In genomic region chrX:45622042-45622423, GRCh38 we compare ENCODE assay signal across 17 cellular contexts.
DNase-seq lines count a peak whose midpoint lies in the region; ATAC-seq and TF ChIP-seq lines count a peak whose summit lies in the region.
"Had no signal": no experiment of that assay in that cellular context is flagged by ENCODE, and none has a peak within 500 bp of the region (broad histone marks: within the 10 kb centered on the region; RNA-seq: fewer than 3 reads in every experiment).

No MANE protein-coding gene starts in this region.

- H3K79me2 ChIP-seq in fibroblast of lung (ENCODE audit: control insufficient read depth, insufficient read depth, low read length) = no peaks in the 10 kb centered on the region
- H3K79me2 ChIP-seq: parathyroid adenoma had no signal

- peaks cover 9% of the 10 kb centered on the region for H3K9me3 Mint-ChIP-seq in natural killer cell treated with Interleukin-12 subunit alpha and Interleukin-12 subunit beta and Interleukin-15 and Interleukin-18, amount 100 ng/mL, for 72 hours
- peaks cover 0 to 2% of the 10 kb centered on the region in 2 donors for H3K9me3 Mint-ChIP-seq in natural killer cell
- H3K9me3 Mint-ChIP-seq: activated naive CD4-positive, alpha-beta T cell treated with anti-CD3 and anti-CD28 coated beads, Interleukin-2, amount 50 U/mL, for 24 hours had no signal

- peaks cover 20 to 23% of the 10 kb centered on the region in 2 donors for H3K4me1 Mint-ChIP-seq in natural killer cell treated with Interleukin-12 subunit alpha and Interleukin-12 subunit beta and Interleukin-15 and Interleukin-18, amount 100 ng/mL, for 72 hours (ENCODE audit: low read depth in 2 of 2)
- peaks cover 0 to 4% of the 10 kb centered on the region in 2 donors for H3K4me1 Mint-ChIP-seq in natural killer cell
- H3K4me1 Mint-ChIP-seq: activated naive CD4-positive, alpha-beta T cell treated with anti-CD3 and anti-CD28 coated beads, Interleukin-2, amount 50 U/mL, for 24 hours had no signal

- peaks cover 31% of the 10 kb centered on the region for H3K36me3 Mint-ChIP-seq in natural killer cell treated with Interleukin-12 subunit alpha and Interleukin-12 subunit beta and Interleukin-15 and Interleukin-18, amount 100 ng/mL, for 72 hours
- H3K36me3 Mint-ChIP-seq in natural killer cell = no peaks in the 10 kb centered on the region
- H3K36me3 Mint-ChIP-seq: activated naive CD4-positive, alpha-beta T cell treated with anti-CD3 and anti-CD28 coated beads, Interleukin-2, amount 50 U/mL, for 24 hours had no signal

- H4K20me1 ChIP-seq in fibroblast of lung (ENCODE audit: control insufficient read depth, extremely low read depth, insufficient read depth, low read length) = no peaks in the 10 kb centered on the region

- H3K4me3 ChIP-seq in RWPE2 (ENCODE audit: severe bottlenecking) (no peak overlapping the region), fibroblast of lung (replicated peaks in 1 of 4; ENCODE audit: control extremely low read depth in 1 of 4, insufficient read depth in 1 of 4, low read depth in 3 of 4, low read length in 4 of 4) (no peak overlapping the region)
- H3K4me3 ChIP-seq: MG63, spleen had no signal

- peak; percentile 55 to 67 for ATAC-seq in natural killer cell treated with Interleukin-12 subunit alpha and Interleukin-12 subunit beta and Interleukin-15 and Interleukin-18, amount 100 ng/mL, for 72 hours
- ATAC-seq in natural killer cell = no peak
- ATAC-seq in RWPE2 (ENCODE audit: low read depth) = no peak
- ATAC-seq in HG03571 (IDR thresholded peaks at IDR 0.05; ENCODE audit: unreplicated experiment) = no peak

- DNase-seq in natural killer cell treated with Interleukin-12 subunit alpha and Interleukin-12 subunit beta and Interleukin-15 and Interleukin-18, amount 100 ng/mL, for 72 hours (ENCODE audit: low spot score) = no peak
- no peak for DNase-seq in natural killer cell
- DNase-seq in RWPE2 (ENCODE audit: low spot score) = no peak
- DNase-seq in fibroblast of lung (ENCODE audit: low read depth in 2 of 2) = no peak
- DNase-seq in KBM-7 = no peak
- no peak for DNase-seq in NCI-H524 treated with DMSO at 0.1 percent for 48 hours (lab: John Stamatoyannopoulos, UW)
- no peak for DNase-seq in hepatic stellate cell (ENCODE audit: low spot score)
- DNase-seq: activated CD4-positive, alpha-beta T cell treated with anti-CD3 and anti-CD28 coated beads, Interleukin-2, amount 50 U/mL, for 4 hours; head of caudate nucleus; kidney glomerular epithelial cell; SHP77 treated with DMSO at 0.1 percent for 48 hours; spleen; T-helper 9 cell had no signal

- H3K4me1 ChIP-seq in RWPE2 (ENCODE audit: insufficient read depth, poor library complexity, severe bottlenecking) (peaks cover 34% of the 10 kb centered on the region), fibroblast of lung (ENCODE audit: control insufficient read depth, extremely low read depth, insufficient read depth, low read length) (peaks cover 14% of the 10 kb centered on the region)
- H3K4me1 ChIP-seq: parathyroid adenoma, spleen had no signal

- TF ChIP-seq CTCF in natural killer cell (IDR thresholded peaks at IDR 0.05) (no peak), RWPE2 (IDR thresholded peaks at IDR 0.05; ENCODE audit: poor library complexity, severe bottlenecking) (no peak), fibroblast of lung (conservative IDR thresholded peaks at IDR 0.05 in 1 of 2, IDR thresholded peaks at IDR 0.05 in 1 of 2; ENCODE audit: low read depth in 1 of 2, low read length in 2 of 2) (no peak)

- peak overlapping the region; percentile 77 to 78 for H3K27ac Mint-ChIP-seq in natural killer cell treated with Interleukin-12 subunit alpha and Interleukin-12 subunit beta and Interleukin-15 and Interleukin-18, amount 100 ng/mL, for 72 hours
- no peak overlapping the region for H3K27ac Mint-ChIP-seq in natural killer cell
- H3K27ac Mint-ChIP-seq: activated naive CD4-positive, alpha-beta T cell treated with anti-CD3 and anti-CD28 coated beads, Interleukin-2, amount 50 U/mL, for 24 hours had no signal

- H3K9me3 ChIP-seq in RWPE2 (ENCODE audit: severe bottlenecking) = no peaks in the 10 kb centered on the region
- H3K9me3 ChIP-seq in fibroblast of lung (ENCODE audit: control insufficient read depth, insufficient read depth, low read depth, low read length) = no peaks in the 10 kb centered on the region
- H3K9me3 ChIP-seq: MG63 had no signal

- no peak overlapping the region for H2AFZ ChIP-seq in fibroblast of lung (ENCODE audit: low read length)
- H2AFZ ChIP-seq: parathyroid adenoma had no signal

- H3K27ac ChIP-seq in RWPE2 (ENCODE audit: poor library complexity, severe bottlenecking) (peak overlapping the region; percentile 97), fibroblast of lung (ENCODE audit: insufficient read depth, low read length) (peak overlapping the region; percentile 91)
- H3K27ac ChIP-seq: parathyroid adenoma, spleen had no signal

- H3K27me3 ChIP-seq in RWPE2 (ENCODE audit: insufficient read depth, poor library complexity, severe bottlenecking) (no peaks in the 10 kb centered on the region), fibroblast of lung (ENCODE audit: control insufficient read depth, insufficient read depth, low read length) (no peaks in the 10 kb centered on the region)
- H3K27me3 ChIP-seq: MG63, spleen had no signal

- H3K9ac ChIP-seq in fibroblast of lung (ENCODE audit: insufficient read depth, low read length) = peak overlapping the region; percentile 7
- H3K9ac ChIP-seq: parathyroid adenoma had no signal

- in situ Hi-C loops in KBM-7 (cut with MboI; ENCODE audit: low pct_unique_long_range_greater_than_20kb, low sequenced_read_pairs) = no loop called here

- intact Hi-C loops in natural killer cell (cut with micrococcal nuclease) = no loop called here

- H3K27me3 Mint-ChIP-seq in natural killer cell treated with Interleukin-12 subunit alpha and Interleukin-12 subunit beta and Interleukin-15 and Interleukin-18, amount 100 ng/mL, for 72 hours = peaks cover 0 to 14% of the 10 kb centered on the region in 2 donors
- H3K27me3 Mint-ChIP-seq in natural killer cell (ENCODE audit: low read depth in 2 of 2) = peaks cover 4 to 30% of the 10 kb centered on the region in 2 donors

- H3K36me3 ChIP-seq in RWPE2 (ENCODE audit: low read depth) (no peaks in the 10 kb centered on the region), fibroblast of lung (ENCODE audit: control insufficient read depth, insufficient read depth, low read length) (no peaks in the 10 kb centered on the region)
- H3K36me3 ChIP-seq: MG63, spleen had no signal

- peak overlapping the region; percentile 43 for H3K4me3 Mint-ChIP-seq in natural killer cell treated with Interleukin-12 subunit alpha and Interleukin-12 subunit beta and Interleukin-15 and Interleukin-18, amount 100 ng/mL, for 72 hours
- H3K4me3 Mint-ChIP-seq in natural killer cell = no peak overlapping the region
- H3K4me3 Mint-ChIP-seq: activated naive CD4-positive, alpha-beta T cell treated with anti-CD3 and anti-CD28 coated beads, Interleukin-2, amount 50 U/mL, for 24 hours had no signal

- H3K4me2 ChIP-seq in fibroblast of lung (ENCODE audit: extremely low read depth, insufficient read depth, low read length) = no peak overlapping the region

Comparison
In these comparisons a context has a peak if more than half of its experiments do, and no peak if none do; other contexts are left out.
1. ATAC-seq: peak in natural killer cell treated with Interleukin-12 subunit alpha and Interleukin-12 subunit beta and Interleukin-15 and Interleukin-18, amount 100 ng/mL, for 72 hours (2 of 2); none in natural killer cell (0 of 3), RWPE2 (single experiment) and HG03571 (single experiment).
2. H3K27ac Mint-ChIP-seq: peak in natural killer cell treated with Interleukin-12 subunit alpha and Interleukin-12 subunit beta and Interleukin-15 and Interleukin-18, amount 100 ng/mL, for 72 hours (2 of 2); none in natural killer cell (0 of 2).